17 cellular contexts compared by ENCODE assay signal in the genomic region with DNA sequence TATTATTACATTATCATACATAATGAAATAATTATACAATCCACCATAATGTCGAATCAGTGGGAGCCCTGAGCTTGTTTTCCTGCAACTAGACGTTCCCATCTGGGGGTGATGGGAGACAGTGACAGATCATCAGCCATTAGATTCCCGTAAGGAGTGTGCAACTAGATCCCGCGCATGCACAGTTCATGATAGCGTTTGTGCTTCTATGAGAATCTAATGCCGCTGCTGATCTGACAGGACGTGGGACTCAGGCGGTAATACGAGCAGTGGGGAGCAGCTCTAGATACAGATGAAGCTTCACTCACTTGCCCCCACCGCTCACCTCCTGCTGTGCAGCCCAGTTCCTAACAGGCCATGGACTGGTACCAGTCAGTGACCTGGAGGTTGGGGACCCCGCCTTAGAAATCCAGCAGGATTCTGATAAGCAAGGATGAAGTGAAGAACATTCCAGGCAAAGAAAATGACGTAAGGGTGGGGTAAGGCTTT.
DNase-seq lines count a peak whose midpoint lies in the region; ATAC-seq and TF ChIP-seq lines count a peak whose summit lies in the region.
"Had no signal": no experiment of that assay in that cellular context is flagged by ENCODE, and none has a peak within 500 bp of the region (broad histone marks: within the 10 kb centered on the region; RNA-seq: fewer than 3 reads in every experiment).

No MANE protein-coding gene starts in this region.

- CTCF ChIA-PET in HEK293 (lab: Yijun Ruan, JAX) (no interaction called here), HEK293T (lab: Yijun Ruan, JAX) (no interaction called here)

- H3K9me3 ChIP-seq in BLaER1: peaks cover 23% of the 10 kb centered on the region; the same call in 1 of the 2 replicates
- no peaks in the 10 kb centered on the region for H3K9me3 ChIP-seq in HEK293 (ENCODE audit: control insufficient read depth, insufficient read depth, low read depth, low read length)

- H3K27me3 Mint-ChIP-seq in endothelial cell (ENCODE audit: unreplicated experiment): peaks cover 12% of the 10 kb centered on the region

- H3K27ac Mint-ChIP-seq in endothelial cell (ENCODE audit: unreplicated experiment): no peak overlapping the region

- H3K36me3 Mint-ChIP-seq in endothelial cell (ENCODE audit: low read depth, unreplicated experiment): peaks cover 64% of the 10 kb centered on the region

- H3K4me3 Mint-ChIP-seq in endothelial cell (ENCODE audit: unreplicated experiment): peak overlapping the region; percentile 69

- no peaks in the 10 kb centered on the region for H3K9me3 Mint-ChIP-seq in endothelial cell (ENCODE audit: unreplicated experiment)

- H3K4me2 ChIP-seq in BLaER1: peak overlapping the region; percentile 76

- ATAC-seq in GM21381 (IDR thresholded peaks at IDR 0.05; ENCODE audit: unreplicated experiment) (no peak), GM18867 (IDR thresholded peaks at IDR 0.05; ENCODE audit: unreplicated experiment) (no peak)

- H3K27ac ChIP-seq in BLaER1: peak overlapping the region; percentile 83
- no peak overlapping the region for H3K27ac ChIP-seq in HEK293 (ENCODE audit: extremely low read depth, low read depth, low read length)
- H3K27ac ChIP-seq: 22Rv1, GM23248 had no signal

- peaks cover 56% of the 10 kb centered on the region for H3K4me1 ChIP-seq in BLaER1
- H3K4me1 ChIP-seq in HEK293 (ENCODE audit: control insufficient read depth, insufficient read depth, low read length): no peaks in the 10 kb centered on the region

- peaks cover 75% of the 10 kb centered on the region for H3K4me1 Mint-ChIP-seq in endothelial cell (ENCODE audit: unreplicated experiment)

- H3K36me3 ChIP-seq in BLaER1 (peaks cover 70% of the 10 kb centered on the region), HEK293 (ENCODE audit: control insufficient read depth in 2 of 2, insufficient read depth in 1 of 2, low read length in 2 of 2) (peaks cover 0 to 3% of the 10 kb centered on the region in 2 experiments; a peak in 1 of 3 replicates)

- DNase-seq in DMS53 (lab: John Stamatoyannopoulos, UW): peak; percentile 46
- no peak for DNase-seq in DMS53 treated with DMSO at 0.1 percent for 48 hours (lab: John Stamatoyannopoulos, UW; ENCODE audit: unreplicated experiment)
- no peak for DNase-seq in endothelial cell (ENCODE audit: low spot score)
- no peak for DNase-seq in HEK293T (ENCODE audit: extremely low spot score)
- DNase-seq: DMS 273 treated with DMSO at 0.1 percent for 48 hours, EL, GM23248, KBM-7, NCI-H1436, NCI-H2029 treated with DMSO at 0.1 percent for 48 hours, NCI-H526 treated with DMSO at 0.1 percent for 48 hours, RPMI8226 had no signal

- H4K20me1 ChIP-seq in BLaER1: no peaks in the 10 kb centered on the region

- no peak for TF ChIP-seq CTCF in HEK293 (tag by site-specific recombination; IDR thresholded peaks at IDR 0.05)
- TF ChIP-seq CTCF in endothelial cell (IDR thresholded peaks at IDR 0.05; ENCODE audit: unreplicated experiment): no peak

- POLR2A ChIA-PET in HEK293 (lab: Yijun Ruan, JAX) (no interaction called here), HEK293T (lab: Yijun Ruan, JAX) (no interaction called here)

- no peak overlapping the region for H3K9ac ChIP-seq in BLaER1
- H3K9ac ChIP-seq: GM23248 had no signal

- H3K4me3 ChIP-seq in BLaER1 (no peak overlapping the region), HEK293 (ENCODE audit: low read depth, low read length) (no peak overlapping the region)
- H3K4me3 ChIP-seq: GM23248 had no signal

- no peaks in the 10 kb centered on the region for H3K27me3 ChIP-seq in BLaER1

TF ChIP-seq in HEK293, 187 proteins besides CTCF, POLR2A, EP300 and RAD21:
- TF ChIP-seq ZNF558 (tag by site-specific recombination; IDR thresholded peaks at IDR 0.05) (no peak), ZNF610 (tag by site-specific recombination; IDR thresholded peaks at IDR 0.05; ENCODE audit: borderline replicate concordance) (peak; percentile 93), GLIS1 (tag by site-specific recombination; IDR thresholded peaks at IDR 0.05) (no peak)
- TF ChIP-seq, protein P1, sequence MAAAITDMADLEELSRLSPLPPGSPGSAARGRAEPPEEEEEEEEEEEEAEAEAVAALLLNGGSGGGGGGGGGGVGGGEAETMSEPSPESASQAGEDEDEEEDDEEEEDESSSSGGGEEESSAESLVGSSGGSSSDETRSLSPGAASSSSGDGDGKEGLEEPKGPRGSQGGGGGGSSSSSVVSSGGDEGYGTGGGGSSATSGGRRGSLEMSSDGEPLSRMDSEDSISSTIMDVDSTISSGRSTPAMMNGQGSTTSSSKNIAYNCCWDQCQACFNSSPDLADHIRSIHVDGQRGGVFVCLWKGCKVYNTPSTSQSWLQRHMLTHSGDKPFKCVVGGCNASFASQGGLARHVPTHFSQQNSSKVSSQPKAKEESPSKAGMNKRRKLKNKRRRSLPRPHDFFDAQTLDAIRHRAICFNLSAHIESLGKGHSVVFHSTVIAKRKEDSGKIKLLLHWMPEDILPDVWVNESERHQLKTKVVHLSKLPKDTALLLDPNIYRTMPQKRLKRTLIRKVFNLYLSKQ (tag by site-specific recombination; IDR thresholded peaks at IDR 0.05; ENCODE audit: borderline replicate concordance): no peak

TF ChIP-seq in HEK293T, 16 proteins besides CTCF, POLR2A, EP300 and RAD21:
- TF ChIP-seq SP1 (IDR thresholded peaks at IDR 0.05) (no peak), ZNF384 (IDR thresholded peaks at IDR 0.05) (no peak), L3MBTL2 (conservative IDR thresholded peaks at IDR 0.05) (no peak), NFRKB (IDR thresholded peaks at IDR 0.05) (no peak), CTBP1 (IDR thresholded peaks at IDR 0.05; ENCODE audit: borderline replicate concordance) (no peak), FOXM1 (IDR thresholded peaks at IDR 0.05; ENCODE audit: borderline replicate concordance) (no peak), BHLHE40 (IDR thresholded peaks at IDR 0.05; ENCODE audit: borderline replicate concordance) (no peak), ARNT (IDR thresholded peaks at IDR 0.05) (no peak), HDGF (IDR thresholded peaks at IDR 0.05; ENCODE audit: borderline replicate concordance) (no peak), FOXA1 (IDR thresholded peaks at IDR 0.05) (no peak), TARDBP (IDR thresholded peaks at IDR 0.05) (no peak), FOXK2 (IDR thresholded peaks at IDR 0.05) (no peak)
- TF ChIP-seq, protein P2, sequence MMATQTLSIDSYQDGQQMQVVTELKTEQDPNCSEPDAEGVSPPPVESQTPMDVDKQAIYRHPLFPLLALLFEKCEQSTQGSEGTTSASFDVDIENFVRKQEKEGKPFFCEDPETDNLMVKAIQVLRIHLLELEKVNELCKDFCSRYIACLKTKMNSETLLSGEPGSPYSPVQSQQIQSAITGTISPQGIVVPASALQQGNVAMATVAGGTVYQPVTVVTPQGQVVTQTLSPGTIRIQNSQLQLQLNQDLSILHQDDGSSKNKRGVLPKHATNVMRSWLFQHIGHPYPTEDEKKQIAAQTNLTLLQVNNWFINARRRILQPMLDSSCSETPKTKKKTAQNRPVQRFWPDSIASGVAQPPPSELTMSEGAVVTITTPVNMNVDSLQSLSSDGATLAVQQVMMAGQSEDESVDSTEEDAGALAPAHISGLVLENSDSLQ (IDR thresholded peaks at IDR 0.05): no peak
TF ChIP-seq in HEK293T: peak in this region for 0.
